In the genomic region with DNA sequence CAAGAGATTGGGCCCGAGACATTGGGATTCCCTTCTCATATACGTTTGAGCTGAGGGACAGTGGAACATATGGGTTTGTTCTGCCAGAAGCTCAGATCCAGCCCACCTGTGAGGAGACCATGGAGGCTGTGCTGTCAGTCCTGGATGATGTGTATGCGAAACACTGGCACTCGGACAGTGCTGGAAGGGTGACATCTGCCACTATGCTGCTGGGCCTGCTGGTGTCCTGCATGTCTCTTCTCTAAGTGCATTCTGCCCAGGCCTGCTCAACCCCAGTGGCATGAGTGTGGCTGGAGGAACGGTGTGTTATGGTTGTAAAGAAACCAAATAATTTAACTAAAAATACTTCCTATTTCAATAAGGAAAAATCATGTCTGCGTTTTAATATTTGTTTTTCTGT, we compare ENCODE assay signal across 23 cellular contexts. TPM values are rescaled to one million over a fixed set of nuclear protein-coding genes. Genes with fewer than 3 reads are reported as not detected.
"Had no signal": no experiment of that assay in that cellular context is flagged by ENCODE, and none has a peak within 500 bp of the region (broad histone marks: within the 10 kb centered on the region; RNA-seq: fewer than 3 reads in every experiment).

No MANE protein-coding gene starts in this region.

- H3K9me3 ChIP-seq: SK-N-SH had no signal

- ATAC-seq: Panc1 had no signal

- H3K27ac ChIP-seq: HL-60, RWPE1 had no signal

- DNase-seq: KBM-7, MV-4-11, NCI-H1092, NCI-H1436, NCI-H187, NCI-H2029, NCI-H2081 treated with DMSO at 0.1 percent for 48 hours, NCI-H2171, NCI-H226, NCI-H510A, NCI-H524 treated with DMSO at 0.1 percent for 48 hours, NCI-H69, NCI-H774, SHP77, SK-N-SH, SW 1271 had no signal

- H3K4me2 ChIP-seq: SK-N-SH had no signal

- H3K9me2 ChIP-seq: SK-N-SH had no signal

RNA-seq across cellular contexts. Expression of a gene that starts 29.9 kb away (rescaled TPM):
- total RNA-seq: LHCN-M2, MCF 10A, PC-3, SK-MEL-5 had no signal
